ENCODE assay signal across 16 cellular contexts in the genomic region with DNA sequence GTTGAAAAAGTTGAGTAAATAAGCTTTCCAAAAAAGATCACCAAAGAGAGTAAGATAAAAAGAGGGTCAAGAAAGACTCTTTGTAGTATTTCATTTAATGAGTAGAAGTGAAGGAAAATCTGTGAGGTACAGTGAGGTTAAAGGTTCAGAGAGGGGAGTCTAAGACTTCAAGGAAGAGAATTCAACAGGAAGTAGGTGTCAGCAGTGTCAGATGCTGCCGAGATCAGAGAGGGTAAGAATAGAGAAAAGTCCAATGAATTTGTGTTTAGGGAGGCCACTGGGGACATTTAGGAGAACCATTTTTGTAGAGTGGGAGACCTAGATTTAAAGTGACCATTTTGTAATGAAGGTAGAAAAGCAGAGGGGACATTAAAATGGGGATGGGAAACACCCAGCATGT.
DNase-seq lines count a peak whose midpoint lies in the region; ATAC-seq and TF ChIP-seq lines count a peak whose summit lies in the region.
"Had no signal": no experiment of that assay in that cellular context is flagged by ENCODE, and none has a peak within 500 bp of the region (broad histone marks: within the 10 kb centered on the region; RNA-seq: fewer than 3 reads in every experiment).

No MANE protein-coding gene starts in this region.

- H3K4me1 Mint-ChIP-seq in activated CD4-positive, alpha-beta T cell treated with anti-CD3 and anti-CD28 coated beads, Interleukin-2, amount 10 ng/mL, durations not matched to agents 7 days and 5 days = peaks cover 46% of the 10 kb centered on the region
- peaks cover 51% of the 10 kb centered on the region for H3K4me1 Mint-ChIP-seq in activated naive CD8-positive, alpha-beta T cell treated with anti-CD3 and anti-CD28 coated beads, Interleukin-2, amount 50 U/mL, for 24 hours
- peaks cover 25% of the 10 kb centered on the region for H3K4me1 Mint-ChIP-seq in progenitor cell of endocrine pancreas (ENCODE audit: low read depth)

- POLR2A ChIA-PET in activated CD4-positive, alpha-beta T cell treated with anti-CD3 and anti-CD28 coated beads, Interleukin-2, amount 10 ng/mL, durations not matched to agents 7 days and 5 days (lab: Charles Lee) = no interaction called here

- H3K27ac Mint-ChIP-seq in activated CD4-positive, alpha-beta T cell treated with anti-CD3 and anti-CD28 coated beads, Interleukin-2, amount 10 ng/mL, durations not matched to agents 7 days and 5 days = peak overlapping the region; percentile 19
- peak overlapping the region; percentile 80 for H3K27ac Mint-ChIP-seq in activated naive CD8-positive, alpha-beta T cell treated with anti-CD3 and anti-CD28 coated beads, Interleukin-2, amount 50 U/mL, for 24 hours
- H3K27ac Mint-ChIP-seq in progenitor cell of endocrine pancreas = peak overlapping the region; percentile 0

- DNase-seq in activated CD4-positive, alpha-beta T cell treated with anti-CD3 and anti-CD28 coated beads, Interleukin-2, amount 10 ng/mL, durations not matched to agents 7 days and 5 days = no peak
- no peak for DNase-seq in activated CD4-positive, alpha-beta T cell treated with anti-CD3 and anti-CD28 coated beads, Interleukin-2, amount 50 U/mL, for 1 hour
- no peak for DNase-seq in activated naive CD8-positive, alpha-beta T cell treated with anti-CD3 and anti-CD28 coated beads, Interleukin-2, amount 50 U/mL, for 24 hours
- no peak for DNase-seq in progenitor cell of endocrine pancreas (ENCODE audit: low spot score, unreplicated experiment)
- DNase-seq: activated CD4-positive, CD25-positive, alpha-beta regulatory T cell; NCI-H2029 treated with DMSO at 0.1 percent for 48 hours; NCI-H526 treated with DMSO at 0.1 percent for 48 hours; substantia nigra had no signal

- peak overlapping the region; percentile 26 for H3K4me3 Mint-ChIP-seq in activated CD4-positive, alpha-beta T cell treated with anti-CD3 and anti-CD28 coated beads, Interleukin-2, amount 10 ng/mL, durations not matched to agents 7 days and 5 days
- H3K4me3 Mint-ChIP-seq in activated naive CD8-positive, alpha-beta T cell treated with anti-CD3 and anti-CD28 coated beads, Interleukin-2, amount 50 U/mL, for 24 hours = peak overlapping the region; percentile 69
- H3K4me3 Mint-ChIP-seq in progenitor cell of endocrine pancreas (ENCODE audit: low read depth) = no peak overlapping the region

- H3K9me3 ChIP-seq in KOPT-K1 (ENCODE audit: insufficient read depth, low read length, poor library complexity, severe bottlenecking) = no peaks in the 10 kb centered on the region
- H3K9me3 ChIP-seq: A549, breast epithelium, prostate gland had no signal

- H3K36me3 Mint-ChIP-seq in activated CD4-positive, alpha-beta T cell treated with anti-CD3 and anti-CD28 coated beads, Interleukin-2, amount 10 ng/mL, durations not matched to agents 7 days and 5 days (ENCODE audit: low read depth) = no peaks in the 10 kb centered on the region
- H3K36me3 Mint-ChIP-seq in activated naive CD8-positive, alpha-beta T cell treated with anti-CD3 and anti-CD28 coated beads, Interleukin-2, amount 50 U/mL, for 24 hours (ENCODE audit: low read depth) = no peaks in the 10 kb centered on the region
- no peaks in the 10 kb centered on the region for H3K36me3 Mint-ChIP-seq in progenitor cell of endocrine pancreas (ENCODE audit: insufficient read depth)

- H3K9me3 Mint-ChIP-seq in activated CD4-positive, alpha-beta T cell treated with anti-CD3 and anti-CD28 coated beads, Interleukin-2, amount 10 ng/mL, durations not matched to agents 7 days and 5 days = no peaks in the 10 kb centered on the region
- no peaks in the 10 kb centered on the region for H3K9me3 Mint-ChIP-seq in activated naive CD8-positive, alpha-beta T cell treated with anti-CD3 and anti-CD28 coated beads, Interleukin-2, amount 50 U/mL, for 24 hours
- H3K9me3 Mint-ChIP-seq in progenitor cell of endocrine pancreas (ENCODE audit: low read depth) = no peaks in the 10 kb centered on the region

- H3K36me3 ChIP-seq in KOPT-K1 (ENCODE audit: insufficient read depth, low read length) = no peaks in the 10 kb centered on the region
- H3K36me3 ChIP-seq: breast epithelium, prostate gland had no signal

- H3K27me3 Mint-ChIP-seq in activated CD4-positive, alpha-beta T cell treated with anti-CD3 and anti-CD28 coated beads, Interleukin-2, amount 10 ng/mL, durations not matched to agents 7 days and 5 days = no peaks in the 10 kb centered on the region
- no peaks in the 10 kb centered on the region for H3K27me3 Mint-ChIP-seq in activated naive CD8-positive, alpha-beta T cell treated with anti-CD3 and anti-CD28 coated beads, Interleukin-2, amount 50 U/mL, for 24 hours
- no peaks in the 10 kb centered on the region for H3K27me3 Mint-ChIP-seq in progenitor cell of endocrine pancreas

- peak overlapping the region; percentile 58 for H3K27ac ChIP-seq in KOPT-K1 (ENCODE audit: low read depth, low read length, poor library complexity, severe bottlenecking)
- H3K27ac ChIP-seq: A549, breast epithelium, GM23248, prostate gland had no signal

- no peak for ATAC-seq in activated naive CD8-positive, alpha-beta T cell treated with anti-CD3 and anti-CD28 coated beads, Interleukin-2, amount 50 U/mL, for 24 hours
- no peak for ATAC-seq in HG03097 (IDR thresholded peaks at IDR 0.05; ENCODE audit: low FRiP score, unreplicated experiment)
- no peak for ATAC-seq in GM18907 (IDR thresholded peaks at IDR 0.05; ENCODE audit: unreplicated experiment)
- ATAC-seq in GM21717 (IDR thresholded peaks at IDR 0.05; ENCODE audit: unreplicated experiment) = no peak
- ATAC-seq: A549 had no signal

- TF ChIP-seq CTCF in progenitor cell of endocrine pancreas (IDR thresholded peaks at IDR 0.05; ENCODE audit: unreplicated experiment) = no peak

- CTCF ChIA-PET in activated CD4-positive, alpha-beta T cell treated with anti-CD3 and anti-CD28 coated beads, Interleukin-2, amount 10 ng/mL, durations not matched to agents 7 days and 5 days (lab: Charles Lee) = interaction anchor here (1.8 kb wide), 1 partner anchor 9 kb away, joined by 3 read pairs; no protein-coding TSS in a partner anchor

Comparison
In these comparisons a context has a peak if more than half of its experiments do, and no peak if none do; other contexts are left out.
1. H3K27ac Mint-ChIP-seq: peak in every context shown above with its lines; median percentile 80 in activated naive CD8-positive, alpha-beta T cell treated with anti-CD3 and anti-CD28 coated beads, Interleukin-2, amount 50 U/mL, for 24 hours; 19 in activated CD4-positive, alpha-beta T cell treated with anti-CD3 and anti-CD28 coated beads, Interleukin-2, amount 10 ng/mL, durations not matched to agents 7 days and 5 days; 0 in progenitor cell of endocrine pancreas.